9 cellular contexts compared by ENCODE assay signal in genomic region chr11:96214745-96215093, GRCh38.
DNase-seq lines count a peak whose midpoint lies in the region; ATAC-seq and TF ChIP-seq lines count a peak whose summit lies in the region.
"Had no signal": no experiment of that assay in that cellular context is flagged by ENCODE, and none has a peak within 500 bp of the region (broad histone marks: within the 10 kb centered on the region; RNA-seq: fewer than 3 reads in every experiment).

No MANE protein-coding gene starts in this region.

- H4K20me1 ChIP-seq in OCI-LY7 (ENCODE audit: insufficient read depth, low read length) = no peaks in the 10 kb centered on the region

- H3K27me3 ChIP-seq in CD8-positive, alpha-beta T cell (ENCODE audit: insufficient read depth, low read length) = no peaks in the 10 kb centered on the region
- H3K27me3 ChIP-seq in esophagus (ENCODE audit: control insufficient read depth in 1 of 2, insufficient read depth in 2 of 2, low read length in 2 of 2) = no peaks in the 10 kb centered on the region
- no peaks in the 10 kb centered on the region for H3K27me3 ChIP-seq in skeletal muscle satellite cell (ENCODE audit: control insufficient read depth, insufficient read depth, low read length)
- H3K27me3 ChIP-seq: cardiac muscle cell had no signal

- BruUV-seq in OCI-LY7 (replicated peaks; lab: Mats Ljungman, UMichigan) = no TSS peak

- H3K36me3 ChIP-seq in CD8-positive, alpha-beta T cell (ENCODE audit: insufficient read depth, low read length) = no peaks in the 10 kb centered on the region
- H3K36me3 ChIP-seq in OCI-LY7 (ENCODE audit: insufficient read depth, low read length) (no peaks in the 10 kb centered on the region), esophagus (ENCODE audit: control insufficient read depth in 2 of 2, insufficient read depth in 2 of 2, low read length in 1 of 2) (no peaks in the 10 kb centered on the region), skeletal muscle satellite cell (ENCODE audit: insufficient read depth, low read length) (no peaks in the 10 kb centered on the region)
- H3K36me3 ChIP-seq: cardiac muscle cell had no signal

- 48 to 67% methylated on average over 1 of the region's 1 CpG for WGBS in esophagus, 2 donors

- H3K4me3 Mint-ChIP-seq in CD8-positive, alpha-beta T cell = peak overlapping the region; percentile 67

- peaks cover 96% of the 10 kb centered on the region for H3K4me1 ChIP-seq in CD8-positive, alpha-beta T cell (ENCODE audit: insufficient read depth, low read length)
- H3K4me1 ChIP-seq in OCI-LY7 (ENCODE audit: insufficient read depth, low read length, poor library complexity, severe bottlenecking) (peaks cover 70% of the 10 kb centered on the region), esophagus (ENCODE audit: control insufficient read depth in 2 of 2, insufficient read depth in 2 of 2, low read length in 1 of 2) (no peaks in the 10 kb centered on the region), skeletal muscle satellite cell (ENCODE audit: control insufficient read depth, insufficient read depth, low read length) (peaks cover 61% of the 10 kb centered on the region)

- H3K4me2 ChIP-seq in OCI-LY7 (ENCODE audit: low read length) (peak overlapping the region; percentile 70), skeletal muscle satellite cell (ENCODE audit: low read length) (peak overlapping the region; percentile 61)

- no peak overlapping the region for H3K4me3 ChIP-seq in CD8-positive, alpha-beta T cell (ENCODE audit: low read depth, low read length)
- peak overlapping the region; percentile 32 for H3K4me3 ChIP-seq in OCI-LY7 (ENCODE audit: low read depth, low read length, poor library complexity, severe bottlenecking)
- no peak overlapping the region for H3K4me3 ChIP-seq in esophagus (ENCODE audit: low read depth in 1 of 2, low read length in 2 of 2)
- H3K4me3 ChIP-seq in skeletal muscle satellite cell (ENCODE audit: low read length) = no peak overlapping the region
- H3K4me3 ChIP-seq: cardiac muscle cell had no signal

- POLR2A ChIA-PET in CD8-positive, alpha-beta T cell (lab: Charles Lee) = interaction anchor here (1.0 to 2.5 kb wide), 11 partner anchors 9 to 199 kb away, joined by 3 to 10 read pairs (median 4); partner anchors contain the start of gene MAML2
- POLR2A ChIA-PET in OCI-LY7 (lab: Charles Lee) = interaction anchor here (0.9 to 2.3 kb wide), 8 partner anchors 10 to 425 kb away, joined by 3 to 9 read pairs (median 4); partner anchors contain the start of genes CCDC82, FAM76B, JRKL and MAML2

- H3K27me3 Mint-ChIP-seq in CD8-positive, alpha-beta T cell (ENCODE audit: low read depth) = no peaks in the 10 kb centered on the region

- peaks cover 76% of the 10 kb centered on the region for H3K4me1 Mint-ChIP-seq in CD8-positive, alpha-beta T cell (ENCODE audit: low read depth)

- CTCF ChIA-PET in CD8-positive, alpha-beta T cell (lab: Charles Lee) = interaction anchor here (0.9 to 5.6 kb wide), 6 partner anchors 13 to 159 kb away, joined by 3 to 41 read pairs (median 3); partner anchors contain the start of gene MAML2
- CTCF ChIA-PET in OCI-LY7 (lab: Charles Lee; ENCODE audit: unreplicated experiment) = interaction anchor here (0.9 to 1.4 kb wide), 2 partner anchors 15 to 42 kb away, joined by 3 to 4 read pairs; no protein-coding TSS in a partner anchor

- DNase-seq in CD8-positive, alpha-beta T cell = no peak
- DNase-seq in OCI-LY7 (ENCODE audit: low spot score) = no peak
- DNase-seq in SHP77 (lab: John Stamatoyannopoulos, UW) = no peak
- no peak for DNase-seq in NCI-H2227 (lab: John Stamatoyannopoulos, UW; ENCODE audit: unreplicated experiment)

- peak overlapping the region; percentile 58 for H3K27ac ChIP-seq in CD8-positive, alpha-beta T cell (ENCODE audit: low read depth, low read length)
- H3K27ac ChIP-seq in OCI-LY7 (ENCODE audit: low read depth, low read length, poor library complexity, severe bottlenecking) (peak overlapping the region; percentile 88), esophagus (ENCODE audit: low read depth in 2 of 2, low read length in 1 of 2) (peak overlapping the region; percentile 48 to 77)
- H3K27ac ChIP-seq: cardiac muscle cell had no signal

- no peak for ATAC-seq in CD8-positive, alpha-beta T cell
- ATAC-seq in HG03175 (IDR thresholded peaks at IDR 0.05; ENCODE audit: unreplicated experiment) = no peak
- no peak for ATAC-seq in GM21526 (IDR thresholded peaks at IDR 0.05; ENCODE audit: low FRiP score, unreplicated experiment)

- no peak for TF ChIP-seq CTCF in CD8-positive, alpha-beta T cell (IDR thresholded peaks at IDR 0.05)
- TF ChIP-seq CTCF in OCI-LY7 (conservative IDR thresholded peaks at IDR 0.05; ENCODE audit: low read length) = no peak

- H2AFZ ChIP-seq in OCI-LY7 (ENCODE audit: low read length) = peak overlapping the region; percentile 49; the same call in 1 of the 2 replicates

- peak overlapping the region; percentile 95 for H3K27ac Mint-ChIP-seq in CD8-positive, alpha-beta T cell

- peak overlapping the region; percentile 46 for H3K9ac ChIP-seq in skeletal muscle satellite cell (ENCODE audit: low read depth, low read length)

- H3K9me3 ChIP-seq in CD8-positive, alpha-beta T cell (ENCODE audit: low read length) = no peaks in the 10 kb centered on the region
- no peaks in the 10 kb centered on the region for H3K9me3 ChIP-seq in OCI-LY7 (ENCODE audit: low read length)
- no peaks in the 10 kb centered on the region for H3K9me3 ChIP-seq in esophagus (ENCODE audit: control insufficient read depth in 2 of 2, insufficient read depth in 1 of 2, low read depth in 1 of 2, low read length in 1 of 2)
- no peaks in the 10 kb centered on the region for H3K9me3 ChIP-seq in skeletal muscle satellite cell (replicated peaks; ENCODE audit: low read length)

- no peaks in the 10 kb centered on the region for H3K79me2 ChIP-seq in OCI-LY7 (ENCODE audit: insufficient read depth, low read depth, low read length)

- intact Hi-C loops in CD8-positive, alpha-beta T cell (cut with DNase I, micrococcal nuclease) = loop anchor here (1.0 to 5.0 kb wide), 3 partner anchors 7 to 128 kb away; partner anchors contain the start of gene MAML2 (in 1 of the 2)
- intact Hi-C loops in OCI-LY7 (cut with micrococcal nuclease; ENCODE audit: unreplicated experiment) = loop anchor here (1.0 to 10.0 kb wide), 5 partner anchors 29 to 1120 kb away; partner anchors contain the start of genes CEP57 and MAML2

- H3K9me3 Mint-ChIP-seq in CD8-positive, alpha-beta T cell = no peaks in the 10 kb centered on the region

- H3K9me2 ChIP-seq in OCI-LY7 (ENCODE audit: insufficient read depth, low read length) = no peaks in the 10 kb centered on the region

- H3K36me3 Mint-ChIP-seq in CD8-positive, alpha-beta T cell = no peaks in the 10 kb centered on the region
